ENCODE assay signal across 29 cellular contexts in the genomic region with DNA sequence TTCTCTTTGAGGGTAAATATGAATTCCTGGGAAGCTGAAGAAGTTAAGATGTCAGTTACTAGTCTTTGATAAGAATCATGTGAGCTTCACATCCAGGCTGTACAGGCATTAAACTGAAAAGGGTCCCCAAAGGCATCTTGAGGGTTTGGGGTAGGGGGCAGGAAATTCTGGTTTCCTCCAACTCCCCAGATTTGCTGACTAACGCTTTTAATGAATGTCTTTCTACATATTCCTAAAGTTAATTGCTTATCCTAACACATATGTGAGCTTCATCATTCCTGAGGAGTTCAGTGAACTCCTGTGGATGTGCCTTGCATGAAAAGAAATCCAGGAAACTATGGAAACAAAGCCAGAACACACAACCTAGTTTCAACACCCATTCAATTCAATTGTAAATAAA.
"Had no signal": no experiment of that assay in that cellular context is flagged by ENCODE, and none has a peak within 500 bp of the region (broad histone marks: within the 10 kb centered on the region; RNA-seq: fewer than 3 reads in every experiment).

No MANE protein-coding gene starts in this region.

- H3K4me3 ChIP-seq: left lung, lung, mucosa of descending colon, psoas muscle, right atrium auricular region, skin epidermis, stomach, testis, thyroid gland, transverse colon, upper lobe of left lung, vagina had no signal

- DNase-seq: hypothalamus; immature natural killer cell; kidney; left colon; left lung; midbrain; mucosa of descending colon; naive thymus-derived CD8-positive, alpha-beta T cell; occipital lobe; psoas muscle; stimulated activated CD4-positive, alpha-beta T cell treated with anti-CD3 and anti-CD28 coated beads, Interleukin-12 subunit alpha, Interleukin-12 subunit beta, amount 100 ng/mL, for 4 hours; stimulated activated CD4-positive, alpha-beta T cell treated with anti-CD3 and anti-CD28 coated beads, Interleukin-15, amount 100 ng/mL, for 24 hours; stimulated activated CD4-positive, alpha-beta T cell treated with anti-CD3 and anti-CD28 coated beads, Interleukin-2, amount 100 ng/mL, for 24 hours; stimulated activated CD4-positive, alpha-beta T cell treated with anti-CD3 and anti-CD28 coated beads, Interleukin-4, amount 100 ng/mL, for 1 hour; stimulated activated naive B cell treated with anti-CD40 and anti-IgM and Interleukin-4, amounts not matched to agents 10 μg/mL and 1 μg/mL and 100 μg/mL, for 72 hours; stimulated activated naive CD8-positive, alpha-beta T cell treated with anti-CD3 and anti-CD28 coated beads, Interleukin-15, Interleukin-2, amounts not matched to agents 100 U/mL and 50 U/mL, for 24 hours; stomach; testis; thyroid gland; transverse colon; upper lobe of left lung had no signal

- H2AFZ ChIP-seq: parathyroid adenoma had no signal

- H3K36me3 ChIP-seq: left lung, neutrophil, right atrium auricular region, stomach, thyroid gland, transverse colon, upper lobe of left lung, vagina had no signal

- H3K9me3 ChIP-seq: psoas muscle, testis, thyroid gland, transverse colon, vagina had no signal

- FAIRE-seq: islet of Langerhans, kidney had no signal

- H3K4me1 ChIP-seq: left lung, parathyroid adenoma, psoas muscle, right atrium auricular region, stomach, testis, thyroid gland, transverse colon, upper lobe of left lung, vagina had no signal

- H3K79me2 ChIP-seq: parathyroid adenoma had no signal

- H3K9ac ChIP-seq: parathyroid adenoma had no signal

- ATAC-seq: left colon; left lung; mucosa of descending colon; naive thymus-derived CD8-positive, alpha-beta T cell; psoas muscle; sciatic nerve; stimulated activated naive B cell treated with anti-CD40 and anti-IgM and Interleukin-4, amounts not matched to agents 10 μg/mL and 1 μg/mL and 100 μg/mL, for 72 hours; stimulated activated naive CD8-positive, alpha-beta T cell treated with anti-CD3 and anti-CD28 coated beads, Interleukin-15, Interleukin-2, amounts not matched to agents 100 U/mL and 50 U/mL, for 24 hours had no signal

- H3K27me3 ChIP-seq: left lung, neutrophil, right atrium auricular region, stomach, testis, thyroid gland, transverse colon, upper lobe of left lung, vagina had no signal

- H3K27ac ChIP-seq: left lung, neutrophil, parathyroid adenoma, psoas muscle, right atrium auricular region, skin epidermis, stomach, testis, thyroid gland, transverse colon, upper lobe of left lung, vagina had no signal
